27 cellular contexts compared by ENCODE assay signal in the genomic region with DNA sequence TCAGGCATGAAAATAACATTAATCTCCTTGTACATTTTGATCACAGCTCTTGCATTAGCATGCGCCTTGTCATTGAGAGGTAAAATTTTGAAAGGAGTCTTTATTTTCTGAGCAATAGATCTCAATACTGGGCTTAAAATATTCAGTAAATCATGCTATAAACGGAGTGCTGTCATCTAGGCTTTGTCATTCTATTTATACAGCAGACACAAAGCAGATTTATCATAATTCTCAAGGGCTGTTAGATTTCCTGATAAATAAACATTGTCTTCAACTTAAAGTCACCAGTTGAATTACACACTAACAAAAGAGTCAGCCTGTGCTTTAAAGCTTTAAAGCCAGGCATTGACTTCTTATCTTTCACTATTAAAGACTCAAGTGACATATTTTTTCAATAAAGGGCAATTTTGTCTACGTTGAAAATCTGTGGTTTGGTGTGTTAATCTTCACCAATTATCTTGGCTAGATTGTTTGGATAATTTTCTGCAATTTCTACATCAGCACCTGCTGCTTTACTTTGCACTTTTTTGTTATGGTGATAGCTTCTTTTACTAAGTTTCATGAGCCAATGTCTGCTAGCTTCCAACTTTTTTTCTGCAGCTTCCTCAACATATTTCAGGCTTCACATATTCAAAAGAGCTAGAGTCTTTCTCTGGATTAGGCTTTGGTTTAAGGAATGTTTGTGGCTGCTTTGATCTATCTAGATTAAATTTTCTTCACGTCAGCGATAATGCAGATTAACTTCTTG. TPM values are rescaled to one million over a fixed set of nuclear protein-coding genes. Genes with fewer than 3 reads are reported as not detected.
DNase-seq lines count a peak whose midpoint lies in the region; ATAC-seq and TF ChIP-seq lines count a peak whose summit lies in the region.
"Had no signal": no experiment of that assay in that cellular context is flagged by ENCODE, and none has a peak within 500 bp of the region (broad histone marks: within the 10 kb centered on the region; RNA-seq: fewer than 3 reads in every experiment).

No MANE protein-coding gene starts in this region.

- TF ChIP-seq CTCF in ovary (IDR thresholded peaks at IDR 0.05) (no peak), prostate gland (IDR thresholded peaks at IDR 0.05) (no peak)

- peak; percentile 8 for DNase-seq in DMS53 treated with DMSO at 0.1 percent for 48 hours (lab: John Stamatoyannopoulos, UW; ENCODE audit: unreplicated experiment)
- peak; percentile 59 for DNase-seq in LHCN-M2 (ENCODE audit: low read depth)
- DNase-seq in NCI-H774 (lab: John Stamatoyannopoulos, UW): peak; percentile 33
- no peak for DNase-seq in ovary
- DNase-seq in prostate gland (ENCODE audit: low spot score): no peak
- no peak for DNase-seq in activated T-cell treated with anti-CD3 and anti-CD28 coated beads, Interleukin-2, amount 50 U/mL, for 48 hours
- DNase-seq: activated CD8-positive, alpha-beta T cell treated with anti-CD3 and anti-CD28 coated beads for 36 hours; activated naive CD4-positive, alpha-beta T cell; amygdala; dorsolateral prefrontal cortex; foreskin keratinocyte; mammary epithelial cell; NCI-H1092; NCI-H2227 treated with DMSO at 0.1 percent for 48 hours; NK-92 treated with Interleukin-12 subunit alpha and Interleukin-12 subunit beta, amount 100 ng/mL, for 24 hours; Peyer's patch; SK-N-SH; stimulated activated CD4-positive, alpha-beta T cell treated with anti-CD3 and anti-CD28 coated beads, Interleukin-2, amount 100 ng/mL, for 48 hours; stimulated activated naive CD8-positive, alpha-beta T cell treated with anti-CD3 and anti-CD28 coated beads, Interleukin-15, Interleukin-2, amounts not matched to agents 100 U/mL and 50 U/mL, for 24 hours; T-helper 9 cell; tibial artery had no signal

- no peak for TF ChIP-seq EP300 in ovary (IDR thresholded peaks at IDR 0.05)

- H3K9me3 ChIP-seq in iPS-18a (ENCODE audit: control insufficient read depth, low read depth, low read length) (peaks cover 9% of the 10 kb centered on the region), ovary (no peaks in the 10 kb centered on the region), prostate gland (no peaks in the 10 kb centered on the region)
- H3K9me3 ChIP-seq: Peyer's patch, SK-N-SH, tibial artery had no signal

- H3K27ac ChIP-seq in iPS-18a (ENCODE audit: low read length): no peak overlapping the region
- H3K27ac ChIP-seq in ovary: no peak overlapping the region
- H3K27ac ChIP-seq in prostate gland: no peak overlapping the region
- H3K27ac ChIP-seq: C4-2B, dorsolateral prefrontal cortex, epithelial cell of prostate, foreskin keratinocyte, Peyer's patch, skin epidermis, tibial artery had no signal

- 34 to 39% (median 38%) methylated on average over 5 of the region's 5 CpGs for WGBS in ovary, 3 donors
- 26% methylated on average over 5 of the region's 5 CpGs for WGBS in prostate gland

- H3K27me3 ChIP-seq in iPS-18a (ENCODE audit: control insufficient read depth, insufficient read depth, low read length) (no peaks in the 10 kb centered on the region), ovary (no peaks in the 10 kb centered on the region), prostate gland (replicated peaks; ENCODE audit: insufficient read depth) (no peaks in the 10 kb centered on the region)
- H3K27me3 ChIP-seq: foreskin keratinocyte, Peyer's patch, tibial artery had no signal

- H3K4me1 ChIP-seq in iPS-18a (ENCODE audit: control insufficient read depth, low read depth, low read length) (peaks cover 36% of the 10 kb centered on the region), ovary (ENCODE audit: insufficient read depth) (no peaks in the 10 kb centered on the region), prostate gland (replicated peaks) (no peaks in the 10 kb centered on the region)
- H3K4me1 ChIP-seq: foreskin keratinocyte, Peyer's patch, tibial artery had no signal

- no peaks in the 10 kb centered on the region for H3K36me3 ChIP-seq in iPS-18a (ENCODE audit: control insufficient read depth, low read depth, low read length)
- no peaks in the 10 kb centered on the region for H3K36me3 ChIP-seq in ovary
- no peaks in the 10 kb centered on the region for H3K36me3 ChIP-seq in prostate gland
- H3K36me3 ChIP-seq: Peyer's patch, tibial artery had no signal

- H3K9ac ChIP-seq in iPS-18a (ENCODE audit: low read length): peak overlapping the region; percentile 30
- H3K9ac ChIP-seq: SK-N-SH had no signal

- no peak for ATAC-seq in HG02763 (IDR thresholded peaks at IDR 0.05; ENCODE audit: unreplicated experiment)
- ATAC-seq: activated CD8-positive, alpha-beta T cell treated with anti-CD3 and anti-CD28 coated beads for 36 hours; foreskin keratinocyte; stimulated activated naive CD8-positive, alpha-beta T cell treated with anti-CD3 and anti-CD28 coated beads, Interleukin-15, Interleukin-2, amounts not matched to agents 100 U/mL and 50 U/mL, for 24 hours had no signal

- H3K4me3 ChIP-seq in iPS-18a (ENCODE audit: low read length): peak overlapping the region; percentile 19
- no peak overlapping the region for H3K4me3 ChIP-seq in ovary
- H3K4me3 ChIP-seq in prostate gland: no peak overlapping the region
- H3K4me3 ChIP-seq: dorsolateral prefrontal cortex, Peyer's patch, skin epidermis, tibial artery had no signal

- TF ChIP-seq POLR2A in ovary (IDR thresholded peaks at IDR 0.05): no peak
- TF ChIP-seq POLR2A in prostate gland (IDR thresholded peaks at IDR 0.05): no peak

- intact Hi-C loops in ovary (cut with DNase I) (no loop called here), prostate gland (cut with DNase I) (no loop called here)

RNA-seq across cellular contexts. Expression of a gene that starts 27.9 kb away (rescaled TPM):
- total RNA-seq in LHCN-M2 (2014; rRNA removed) (not detected in 2 replicates), ovary (under 1 TPM in 3 of 7 donors, not detected in 4; 0.13 to 0.55 (median 0.17) TPM), prostate gland (under 1 TPM in 1 of 2 donors, not detected in 1; 0.14 TPM)
- not detected for polyA plus RNA-seq in LHCN-M2 (2012)
- not detected for polyA plus RNA-seq in ovary
- total RNA-seq: activated CD8-positive, alpha-beta T cell treated with anti-CD3 and anti-CD28 coated beads for 36 hours; dorsolateral prefrontal cortex; foreskin keratinocyte; mammary epithelial cell; Peyer's patch; posterior vena cava had no signal
- polyA plus RNA-seq: foreskin keratinocyte, mammary epithelial cell, SK-N-SH had no signal

Comparison
In these comparisons a context has a peak if more than half of its experiments do, and no peak if none do; other contexts are left out.
1. DNase-seq: peak in DMS53 treated with DMSO at 0.1 percent for 48 hours (single experiment), LHCN-M2 (single experiment) and NCI-H774 (single experiment); none in ovary (0 of 5), prostate gland (single experiment) and activated T-cell treated with anti-CD3 and anti-CD28 coated beads, Interleukin-2, amount 50 U/mL, for 48 hours (0 of 2).